In the genomic region with DNA sequence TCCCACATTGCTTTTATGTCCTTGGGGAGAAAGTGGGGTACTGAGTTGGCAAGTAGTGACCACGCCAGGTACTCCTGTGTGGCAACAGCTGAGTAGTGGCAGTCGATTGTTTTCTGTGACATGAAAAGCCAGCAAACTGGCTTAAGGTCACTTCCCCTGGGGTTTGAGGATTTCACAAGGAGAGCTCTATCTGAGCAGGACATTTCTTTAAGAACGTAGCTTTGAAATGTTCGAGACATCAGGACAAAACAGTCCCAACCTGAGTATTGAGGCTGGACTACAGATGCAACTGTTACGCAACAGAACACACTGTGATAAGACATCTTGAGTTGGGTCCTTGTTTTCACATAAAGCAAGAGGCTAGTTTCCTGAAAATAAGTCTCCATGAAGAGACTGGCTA, we compare ENCODE assay signal across 11 cellular contexts.
DNase-seq lines count a peak whose midpoint lies in the region; ATAC-seq and TF ChIP-seq lines count a peak whose summit lies in the region.
"Had no signal": no experiment of that assay in that cellular context is flagged by ENCODE, and none has a peak within 500 bp of the region (broad histone marks: within the 10 kb centered on the region; RNA-seq: fewer than 3 reads in every experiment).

No MANE protein-coding gene starts in this region.

- peaks cover 77% of the 10 kb centered on the region for H3K79me2 ChIP-seq in ACC112 (ENCODE audit: control insufficient read depth, insufficient read depth, low read length, unreplicated experiment)
- peaks cover 96% of the 10 kb centered on the region for H3K79me2 ChIP-seq in HCT116 (ENCODE audit: insufficient read depth, low read length)
- H3K79me2 ChIP-seq in Karpas-422 (ENCODE audit: low read length): 0 out of 2 replicates have a peak, but pooled peaks cover 5% of the 10 kb centered on the region

- TF ChIP-seq RAD21 in HCT116 (IDR thresholded peaks at IDR 0.05; ENCODE audit: low read depth): no peak

- H3K27me3 Mint-ChIP-seq in nephron progenitor cell (ENCODE audit: low read depth, poor library complexity): peaks cover 10% of the 10 kb centered on the region

- no peaks in the 10 kb centered on the region for H3K9me3 Mint-ChIP-seq in nephron progenitor cell

- no peak for TF ChIP-seq POLR2A in HCT116 (IDR thresholded peaks at IDR 0.05; ENCODE audit: borderline replicate concordance, extremely low read depth, insufficient read depth, insufficient read length)

- no TSS peak for BruUV-seq in HCT116 (replicated peaks; lab: Mats Ljungman, UMichigan)

- RAD21 ChIA-PET in HCT116 (lab: Charles Lee; ENCODE audit: low non-redundant PET in 1 of 2, low total read pairs in 2 of 2, uncharacterized antibody in 2 of 2, unreplicated experiment in 2 of 2): no interaction called here

- peaks cover 69% of the 10 kb centered on the region for H3K4me1 ChIP-seq in ACC112 (ENCODE audit: control insufficient read depth, insufficient read depth, low read length, unreplicated experiment)
- peaks cover 96 to 100% of the 10 kb centered on the region in 2 experiments for H3K4me1 ChIP-seq in HCT116 (ENCODE audit: control insufficient read depth in 1 of 2, insufficient read depth in 2 of 2, low read length in 2 of 2)
- H3K4me1 ChIP-seq in Karpas-422 (ENCODE audit: low read length): peaks cover 6% of the 10 kb centered on the region
- H3K4me1 ChIP-seq: HAP-1 had no signal

- H3K9me3 ChIP-seq in HCT116 (ENCODE audit: control insufficient read depth in 1 of 2, insufficient read depth in 1 of 2, low read depth in 1 of 2, low read length in 2 of 2): no peaks in the 10 kb centered on the region
- H3K9me3 ChIP-seq in Karpas-422 (ENCODE audit: low read length): no peaks in the 10 kb centered on the region
- H3K9me3 ChIP-seq: HAP-1 had no signal

- TF ChIP-seq CTCF in HCT116 (IDR thresholded peaks at IDR 0.05 in 2 of 3, conservative IDR thresholded peaks at IDR 0.05 in 1 of 3; ENCODE audit: borderline replicate concordance in 1 of 3, insufficient read depth in 1 of 3, low read depth in 2 of 3, low read length in 2 of 3) (no peak), cardiac fibroblast (IDR thresholded peaks at IDR 0.05; ENCODE audit: low read depth, low read length) (no peak), nephron progenitor cell (IDR thresholded peaks at IDR 0.05) (no peak)

- no peak for ATAC-seq in HCT116
- no peak for ATAC-seq in GM21515 (IDR thresholded peaks at IDR 0.05; ENCODE audit: unreplicated experiment)

- POLR2A ChIA-PET in HCT116 (lab: Charles Lee): interaction anchor here (1.6 kb wide), 1 partner anchor 24 kb away, joined by 3 read pairs; no protein-coding TSS in a partner anchor

- H3K4me1 Mint-ChIP-seq in nephron progenitor cell: peaks cover 33% of the 10 kb centered on the region

- peak overlapping the region; percentile 53 for H3K27ac Mint-ChIP-seq in nephron progenitor cell

- intact Hi-C loops in HCT116 (cut with micrococcal nuclease): no loop called here

- H3K4me3 ChIP-seq in ACC112 (ENCODE audit: low read depth, low read length): no peak overlapping the region
- H3K4me3 ChIP-seq in HCT116 (replicated peaks in 1 of 2; ENCODE audit: low read depth in 1 of 2, low read length in 2 of 2): no peak overlapping the region
- H3K4me3 ChIP-seq in cardiac fibroblast (replicated peaks in 1 of 2; ENCODE audit: low read depth in 2 of 2, low read length in 2 of 2): no peak overlapping the region
- no peak overlapping the region for H3K4me3 ChIP-seq in Karpas-422 (ENCODE audit: low read length)
- H3K4me3 ChIP-seq: HAP-1 had no signal

- peaks cover 75% of the 10 kb centered on the region for H3K36me3 ChIP-seq in ACC112 (ENCODE audit: insufficient read depth, low read length)
- H3K36me3 ChIP-seq in HCT116 (ENCODE audit: control insufficient read depth in 1 of 2, insufficient read depth in 2 of 2, low read length in 2 of 2): peaks cover 15 to 90% of the 10 kb centered on the region in 2 experiments
- H3K36me3 ChIP-seq in Karpas-422 (ENCODE audit: insufficient read depth, low read length): peaks cover 64% of the 10 kb centered on the region

- H3K4me2 ChIP-seq in HCT116 (ENCODE audit: low read length) (peak overlapping the region; percentile 20; the same call in 1 of the 2 replicates), Karpas-422 (ENCODE audit: low read depth, low read length, poor library complexity, severe bottlenecking) (no peak overlapping the region)

- H3K9me2 ChIP-seq in HCT116 (ENCODE audit: insufficient read depth) (no peaks in the 10 kb centered on the region), Karpas-422 (replicated peaks; ENCODE audit: insufficient read depth, low read length) (no peaks in the 10 kb centered on the region)

- CTCF ChIA-PET in HCT116 (lab: Charles Lee): interaction anchor here (1.6 kb wide), 1 partner anchor 16 kb away, joined by 6 read pairs; no protein-coding TSS in a partner anchor

- no peaks in the 10 kb centered on the region for H3K27me3 ChIP-seq in ACC112 (ENCODE audit: insufficient read depth, low read length)
- H3K27me3 ChIP-seq in HCT116 (ENCODE audit: insufficient read depth, low read length): no peaks in the 10 kb centered on the region
- no peaks in the 10 kb centered on the region for H3K27me3 ChIP-seq in Karpas-422 (ENCODE audit: low read length)

- H3K9ac ChIP-seq in HCT116 (ENCODE audit: low read length) (peak overlapping the region; percentile 35), Karpas-422 (ENCODE audit: low read length) (no peak overlapping the region)

- no peak overlapping the region for H3K4me3 Mint-ChIP-seq in nephron progenitor cell

- H3K27ac ChIP-seq in ACC112 (ENCODE audit: low read depth, low read length) (peak overlapping the region; percentile 99), HCT116 (ENCODE audit: low read depth, low read length) (peak overlapping the region; percentile 100), Karpas-422 (ENCODE audit: low read length) (no peak overlapping the region)

- H3K36me3 Mint-ChIP-seq in nephron progenitor cell (ENCODE audit: low read depth): no peaks in the 10 kb centered on the region

- DNase-seq in HCT116 (ENCODE audit: low read depth, low spot score): no peak
- peak; percentile 42 to 53 for DNase-seq in cardiac fibroblast (ENCODE audit: low read depth in 2 of 2)
- no peak for DNase-seq in nephron progenitor cell
- no peak for DNase-seq in GM19238 (ENCODE audit: insufficient read length, low spot score)
- DNase-seq in KG1 (lab: John Stamatoyannopoulos, UW): no peak
- no peak for DNase-seq in Karpas-422
- DNase-seq: COR-L47, MM.1S had no signal

- H2AFZ ChIP-seq in ACC112 (ENCODE audit: low read length, unreplicated experiment): no peak overlapping the region
- H2AFZ ChIP-seq in HCT116 (ENCODE audit: low read depth, low read length, poor library complexity, severe bottlenecking): no peak overlapping the region
- H2AFZ ChIP-seq in Karpas-422 (ENCODE audit: low read length): no peak overlapping the region

- H4K20me1 ChIP-seq in HCT116 (ENCODE audit: insufficient read depth) (no peaks in the 10 kb centered on the region), Karpas-422 (ENCODE audit: insufficient read depth, low read depth, low read length) (no peaks in the 10 kb centered on the region)

TF ChIP-seq in HCT116, 20 proteins besides CTCF, POLR2A, EP300 and RAD21:
- TF ChIP-seq CBX3 (IDR thresholded peaks at IDR 0.05; ENCODE audit: low read depth): no peak
- no peak for TF ChIP-seq EZH2phosphoT487 (IDR thresholded peaks at IDR 0.05; ENCODE audit: borderline replicate concordance)
- 0 out of 2 replicates have a peak, but pooled peaks have one; percentile 15 for TF ChIP-seq POLR2AphosphoS5 (IDR thresholded peaks at IDR 0.05; ENCODE audit: low read depth, low read length)
- no peak for TF ChIP-seq FOSL1 (IDR thresholded peaks at IDR 0.05; ENCODE audit: low read depth)
- TF ChIP-seq, protein P1, sequence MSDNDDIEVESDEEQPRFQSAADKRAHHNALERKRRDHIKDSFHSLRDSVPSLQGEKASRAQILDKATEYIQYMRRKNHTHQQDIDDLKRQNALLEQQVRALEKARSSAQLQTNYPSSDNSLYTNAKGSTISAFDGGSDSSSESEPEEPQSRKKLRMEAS (IDR thresholded peaks at IDR 0.05): no peak
- no peak for TF ChIP-seq TCF7L2 (IDR thresholded peaks at IDR 0.05; ENCODE audit: borderline replicate concordance, extremely low read depth, insufficient read depth, insufficient read length)
TF ChIP-seq in HCT116: peak in this region for 1.

Comparison
In these comparisons a context has a peak if more than half of its experiments do, and no peak if none do; other contexts are left out.
1. DNase-seq: peak in cardiac fibroblast (2 of 2); none in HCT116 (single experiment), nephron progenitor cell (single experiment), GM19238 (single experiment), KG1 (single experiment) and Karpas-422 (single experiment).